In the genomic region with DNA sequence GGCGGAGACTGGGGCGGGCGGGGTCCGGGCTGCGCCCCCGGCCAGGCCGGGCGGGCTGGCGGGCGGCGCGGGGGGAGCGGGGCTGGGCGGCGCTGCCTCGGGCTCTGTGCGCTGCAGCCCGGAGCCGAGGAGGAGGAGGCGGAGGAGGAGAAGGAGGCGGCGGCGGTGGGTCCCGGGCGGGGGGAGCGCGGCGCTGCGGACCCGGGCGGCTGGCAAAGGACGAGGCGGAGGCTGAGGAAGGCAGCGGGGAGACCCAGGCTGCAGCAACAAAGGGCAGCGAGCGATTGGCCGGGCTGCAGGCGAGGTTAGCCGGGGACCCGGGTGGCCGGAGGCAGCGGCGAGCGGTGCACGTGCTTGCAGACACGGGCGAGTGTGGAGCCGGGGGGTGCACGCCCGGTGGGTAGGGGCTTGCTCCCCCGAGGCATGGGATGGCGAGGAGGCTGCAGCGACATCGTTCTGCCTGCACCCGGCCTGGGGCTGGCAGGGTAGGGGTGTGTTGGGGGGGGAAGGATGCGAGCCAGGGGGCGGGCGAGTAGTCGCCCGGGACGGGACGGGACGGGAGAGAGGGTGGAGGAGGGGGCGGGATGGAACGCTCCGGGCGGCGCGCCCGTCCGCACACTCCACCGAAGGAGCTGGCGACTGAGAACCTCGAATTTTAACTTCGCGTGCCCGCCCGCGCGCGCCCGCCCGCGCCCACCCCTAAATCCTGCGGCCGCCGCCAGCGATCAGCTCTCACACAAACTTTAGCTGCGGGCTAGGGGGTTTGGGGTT, we compare ENCODE assay signal across 8 cellular contexts. TPM values are rescaled to one million over a fixed set of nuclear protein-coding genes. Genes with fewer than 3 reads are reported as not detected.
DNase-seq lines count a peak whose midpoint lies in the region; ATAC-seq and TF ChIP-seq lines count a peak whose summit lies in the region.

No MANE protein-coding gene starts in this region.

- H3K18ac ChIP-seq in mesenchymal stem cell (ENCODE audit: low read depth in 1 of 2, low read length in 2 of 2): peak overlapping the region; percentile 96 to 99

- peak overlapping the region; percentile 86 to 99 for H3K14ac ChIP-seq in mesenchymal stem cell (ENCODE audit: low read length in 2 of 2)

- peak overlapping the region; percentile 62 to 95 for H3K4ac ChIP-seq in mesenchymal stem cell (ENCODE audit: low read depth in 1 of 2, low read length in 2 of 2)

- H2AFZ ChIP-seq in mesenchymal stem cell (ENCODE audit: low read depth, low read length): peak overlapping the region; percentile 93

- H3K79me1 ChIP-seq in mesenchymal stem cell (replicated peaks; ENCODE audit: low read length, poor library complexity, severe bottlenecking): peaks cover 9% of the 10 kb centered on the region

- H3K9ac ChIP-seq in HUES64 (ENCODE audit: low read depth, low read length) (peak overlapping the region; percentile 91), mesenchymal stem cell (ENCODE audit: low read length) (peak overlapping the region; percentile 86)

- H3K36me3 Mint-ChIP-seq in stimulated activated memory B cell treated with anti-CD40 and anti-IgM and Interleukin-4, amounts not matched to agents 10 μg/mL and 1 μg/mL and 100 μg/mL, for 72 hours: peaks cover 6% of the 10 kb centered on the region

- H4K91ac ChIP-seq in mesenchymal stem cell (ENCODE audit: low read length): peak overlapping the region; percentile 99

- H4K8ac ChIP-seq in mesenchymal stem cell (ENCODE audit: low read length): peak overlapping the region; percentile 96

- DNase-seq in activated T-cell treated with anti-CD3 and anti-CD28 coated beads for 4 hours (peak; percentile 45), ecto neural progenitor cell (ENCODE audit: low spot score) (peak; percentile 91), mesenchymal stem cell (no peak), dedifferentiated amniotic fluid mesenchymal stem cell (ENCODE audit: extremely low spot score) (no peak)
- no peak for DNase-seq in activated T-cell treated with anti-CD3 and anti-CD28 coated beads, Interleukin-2, amount 50 U/mL, for 48 hours

- H2BK5ac ChIP-seq in mesenchymal stem cell (ENCODE audit: low read depth, low read length, poor library complexity, severe bottlenecking): no peak overlapping the region

- TF ChIP-seq CTCF in WI38 (IDR thresholded peaks at IDR 0.05; ENCODE audit: low read depth, low read length): no peak

- peak overlapping the region; percentile 98 for H2BK15ac ChIP-seq in mesenchymal stem cell (ENCODE audit: low read depth, poor library complexity, severe bottlenecking)

- H2AK5ac ChIP-seq in mesenchymal stem cell (ENCODE audit: low read length, severe bottlenecking): no peak overlapping the region

- under 1% methylated on average over 89 of the region's 89 CpGs for WGBS in HUES64
- under 1% methylated on average over 50 of the region's 89 CpGs for WGBS in mesenchymal stem cell

- H3K27ac Mint-ChIP-seq in stimulated activated memory B cell treated with anti-CD40 and anti-IgM and Interleukin-4, amounts not matched to agents 10 μg/mL and 1 μg/mL and 100 μg/mL, for 72 hours: peak overlapping the region; percentile 81

- no peaks in the 10 kb centered on the region for H3K27me3 ChIP-seq in HUES64 (ENCODE audit: insufficient read depth, low read length)
- no peaks in the 10 kb centered on the region for H3K27me3 ChIP-seq in mesenchymal stem cell (ENCODE audit: control insufficient read depth in 1 of 2, insufficient read depth in 1 of 2, low read length in 2 of 2)

- peaks cover 38% of the 10 kb centered on the region for H3K4me1 Mint-ChIP-seq in stimulated activated memory B cell treated with anti-CD40 and anti-IgM and Interleukin-4, amounts not matched to agents 10 μg/mL and 1 μg/mL and 100 μg/mL, for 72 hours

- peak overlapping the region; percentile 59 to 84 for H2BK12ac ChIP-seq in mesenchymal stem cell (ENCODE audit: low read length in 2 of 2)

- peaks cover 15% of the 10 kb centered on the region for H3K4me1 ChIP-seq in HUES64 (ENCODE audit: insufficient read depth, low read length)
- peaks cover 10% of the 10 kb centered on the region for H3K4me1 ChIP-seq in mesenchymal stem cell (ENCODE audit: control insufficient read depth, insufficient read depth, low read depth, low read length)

- no peaks in the 10 kb centered on the region for H3K9me3 ChIP-seq in HUES64 (ENCODE audit: insufficient read depth, low read depth, low read length)
- H3K9me3 ChIP-seq in mesenchymal stem cell (ENCODE audit: control insufficient read depth, low read length): no peaks in the 10 kb centered on the region

- H3K27me3 Mint-ChIP-seq in stimulated activated memory B cell treated with anti-CD40 and anti-IgM and Interleukin-4, amounts not matched to agents 10 μg/mL and 1 μg/mL and 100 μg/mL, for 72 hours: no peaks in the 10 kb centered on the region

- H2BK120ac ChIP-seq in mesenchymal stem cell (ENCODE audit: low read depth, low read length): peak overlapping the region; percentile 95

- H3K9me3 Mint-ChIP-seq in stimulated activated memory B cell treated with anti-CD40 and anti-IgM and Interleukin-4, amounts not matched to agents 10 μg/mL and 1 μg/mL and 100 μg/mL, for 72 hours: peaks cover 5% of the 10 kb centered on the region

- ATAC-seq in stimulated activated memory B cell treated with anti-CD40 and anti-IgM and Interleukin-4, amounts not matched to agents 10 μg/mL and 1 μg/mL and 100 μg/mL, for 72 hours: peak; percentile 10

- H3K4me2 ChIP-seq in mesenchymal stem cell (ENCODE audit: low read length, poor library complexity, severe bottlenecking): peak overlapping the region; percentile 74

- H3K23ac ChIP-seq in mesenchymal stem cell (ENCODE audit: low read length in 2 of 2): peak overlapping the region; percentile 42 to 90

- H3K27ac ChIP-seq in HUES64 (ENCODE audit: low read depth, low read length): peak overlapping the region; percentile 88
- H3K27ac ChIP-seq in mesenchymal stem cell (ENCODE audit: low read length, poor library complexity, severe bottlenecking): peak overlapping the region; percentile 35

- H3K36me3 ChIP-seq in HUES64 (ENCODE audit: insufficient read depth, low read length): no peaks in the 10 kb centered on the region
- H3K36me3 ChIP-seq in mesenchymal stem cell (ENCODE audit: control insufficient read depth in 1 of 2, insufficient read depth in 2 of 2, low read depth in 1 of 2, low read length in 2 of 2): peaks cover 0 to 5% of the 10 kb centered on the region in 2 experiments

- peak overlapping the region; percentile 96 for H3K4me3 Mint-ChIP-seq in stimulated activated memory B cell treated with anti-CD40 and anti-IgM and Interleukin-4, amounts not matched to agents 10 μg/mL and 1 μg/mL and 100 μg/mL, for 72 hours

- H3K4me3 ChIP-seq in HUES64 (ENCODE audit: low read length): peak overlapping the region; percentile 75
- peak overlapping the region; percentile 81 for H3K4me3 ChIP-seq in WI38 (ENCODE audit: low read depth, low read length)
- peak overlapping the region; percentile 89 to 98 for H3K4me3 ChIP-seq in mesenchymal stem cell (ENCODE audit: insufficient read depth in 1 of 2, low read depth in 1 of 2, low read length in 2 of 2)

RNA-seq across cellular contexts. Expression of a gene that starts 0.8 kb away (rescaled TPM):
- 15.5 TPM for polyA plus RNA-seq in HUES64 (2013, experiment 1 of 2)
- polyA plus RNA-seq in HUES64 (2013, experiment 2 of 2): 13.9 TPM
- polyA plus RNA-seq in mesenchymal stem cell (2013, experiment 1 of 2): 9.1 TPM
- polyA plus RNA-seq in mesenchymal stem cell (2013, experiment 2 of 2): 9.0 TPM

Comparison
In these comparisons a context has a peak if more than half of its experiments do, and no peak if none do; other contexts are left out.
1. DNase-seq: peak in activated T-cell treated with anti-CD3 and anti-CD28 coated beads for 4 hours (single experiment) and ecto neural progenitor cell (single experiment); none in activated T-cell treated with anti-CD3 and anti-CD28 coated beads, Interleukin-2, amount 50 U/mL, for 48 hours (0 of 2), mesenchymal stem cell (single experiment) and dedifferentiated amniotic fluid mesenchymal stem cell (single experiment).
2. Peak in every context shown above with its lines, with median percentiles within 50 percentile points of each other: H3K4me3 ChIP-seq.